Comparison of ENCODE assay signal across 8 cellular contexts in the genomic region with DNA sequence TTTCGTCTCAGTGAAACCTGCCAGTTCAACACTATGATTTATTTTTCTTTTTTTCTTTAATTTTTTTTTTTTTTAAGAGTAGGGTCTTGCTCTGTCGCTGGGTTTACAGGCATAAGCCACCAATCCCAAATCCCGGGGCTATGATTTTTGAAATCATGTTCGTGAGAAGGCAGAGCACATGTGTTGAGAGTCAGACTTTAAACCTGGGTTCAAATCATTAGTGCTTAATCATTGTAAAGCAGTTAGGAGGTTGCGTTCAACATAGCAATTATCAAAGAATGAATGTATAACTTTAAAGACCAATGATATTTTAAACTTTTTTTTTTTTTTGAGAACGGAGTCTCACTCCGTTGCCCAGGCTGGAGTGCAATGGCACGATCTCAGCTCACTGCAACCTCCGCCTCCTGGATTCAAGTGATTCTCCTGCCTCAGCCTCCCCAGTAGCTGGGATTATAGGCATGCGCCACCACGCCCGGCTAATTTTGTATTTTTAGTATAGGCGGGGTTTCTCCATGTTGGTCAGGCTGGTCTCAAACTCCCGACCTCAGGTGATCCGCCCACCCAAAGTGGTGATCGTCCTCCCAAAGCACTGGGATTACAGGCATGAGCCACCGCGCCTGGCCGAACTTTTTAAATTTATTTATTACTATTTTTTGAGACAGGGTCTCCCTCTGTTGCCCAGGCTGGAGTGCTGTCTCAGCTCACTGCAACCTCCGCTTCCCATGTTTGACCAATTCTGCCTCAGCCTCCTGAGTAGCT. TPM values are rescaled to one million over a fixed set of nuclear protein-coding genes. Genes with fewer than 3 reads are reported as not detected.
DNase-seq lines count a peak whose midpoint lies in the region; ATAC-seq and TF ChIP-seq lines count a peak whose summit lies in the region.
"Not testable (repeated sequence)": the region's sequence is repeated elsewhere in the genome, so short reads cannot be mapped to it uniquely, and the experiment has no call there.

No MANE protein-coding gene starts in this region.

- not testable (repeated sequence) for TF ChIP-seq CTCF in C4-2B (conservative IDR thresholded peaks at IDR 0.05); IMR-90 (conservative IDR thresholded peaks at IDR 0.05; ENCODE audit: low read depth, low read length); left lung (IDR thresholded peaks at IDR 0.05); osteocyte (IDR thresholded peaks at IDR 0.05); thoracic aorta (IDR thresholded peaks at IDR 0.05)

- not testable (repeated sequence) for TF ChIP-seq RAD21 in IMR-90 (IDR thresholded peaks at IDR 0.05; ENCODE audit: low read length)

- not testable (repeated sequence) for H3K4me1 ChIP-seq in IMR-90 (ENCODE audit: control insufficient read depth, insufficient read depth, low read length)
- H3K4me1 ChIP-seq in adipocyte (ENCODE audit: control insufficient read depth, insufficient read depth, low read length) (peaks cover 34% of the 10 kb centered on the region), left lung (peaks cover 19 to 50% of the 10 kb centered on the region in 2 donors), thoracic aorta (ENCODE audit: control insufficient read depth in 1 of 2, low read depth in 2 of 2) (peaks cover 22 to 27% of the 10 kb centered on the region in 2 donors)

- H4K5ac ChIP-seq in IMR-90 (ENCODE audit: low read depth, low read length), result not testable (repeated sequence)

- not testable (repeated sequence) for H2BK20ac ChIP-seq in IMR-90 (ENCODE audit: low read depth, low read length)

- H3K36me3 Mint-ChIP-seq in T-helper 1 cell treated with Interleukin-12 subunit alpha and Interleukin-12 subunit beta and Interleukin-4 antibody, amounts not matched to agents 30 μg/mL and 1 μg/mL, for 36 hours (ENCODE audit: low read depth), result peaks cover 25% of the 10 kb centered on the region
- not testable (repeated sequence) for H3K36me3 Mint-ChIP-seq in osteocyte (ENCODE audit: unreplicated experiment)

- intact Hi-C loops in IMR-90 (cut with micrococcal nuclease), result loop anchor here (5.0 kb wide), 1 partner anchor 42 kb away; no protein-coding TSS in a partner anchor
- intact Hi-C loops in left lung (cut with DNase I), result not testable (repeated sequence)

- H3K9ac ChIP-seq in IMR-90 (ENCODE audit: low read depth, low read length) (peak overlapping the region; percentile 59; the same call in 1 of the 2 replicates), adipocyte (ENCODE audit: low read length) (peak overlapping the region; percentile 100)

- not testable (repeated sequence) for H3K27me3 Mint-ChIP-seq in T-helper 1 cell treated with Interleukin-12 subunit alpha and Interleukin-12 subunit beta and Interleukin-4 antibody, amounts not matched to agents 30 μg/mL and 1 μg/mL, for 36 hours (ENCODE audit: low read depth); osteocyte (ENCODE audit: unreplicated experiment)

- peaks cover 30% of the 10 kb centered on the region for H4K20me1 ChIP-seq in IMR-90 (ENCODE audit: insufficient read depth, low read length)

- not testable (repeated sequence) for H4K91ac ChIP-seq in IMR-90 (ENCODE audit: insufficient read depth, low read depth, low read length)

- not testable (repeated sequence) for H3K4me3 ChIP-seq in IMR-90 (ENCODE audit: insufficient read depth, low read depth, low read length)
- H3K4me3 ChIP-seq in adipocyte (ENCODE audit: low read length) (peak overlapping the region; percentile 92), left lung (peak overlapping the region; percentile 95 to 99), thoracic aorta (peak overlapping the region; percentile 100)

- ATAC-seq in IMR-90 (ENCODE audit: low read depth); left lung; thoracic aorta (ENCODE audit: insufficient number of reproducible peaks, low FRiP score, low read depth): not testable (repeated sequence)

- peak overlapping the region; percentile 60 to 93 for H4K8ac ChIP-seq in IMR-90 (ENCODE audit: low read depth in 2 of 2, low read length in 2 of 2)

- H3K27ac ChIP-seq in C4-2B (peak overlapping the region; percentile 99), epithelial cell of prostate (peak overlapping the region; percentile 85), left lung (peak overlapping the region; percentile 98), thoracic aorta (peak overlapping the region in 1 of 2 donors; percentile 98)
- not testable (repeated sequence) for H3K27ac ChIP-seq in IMR-90 (ENCODE audit: insufficient read depth, low read length)

- not testable (repeated sequence) for H2BK15ac ChIP-seq in IMR-90 (ENCODE audit: low read depth, low read length)

- H3K9me3 Mint-ChIP-seq in T-helper 1 cell treated with Interleukin-12 subunit alpha and Interleukin-12 subunit beta and Interleukin-4 antibody, amounts not matched to agents 30 μg/mL and 1 μg/mL, for 36 hours; osteocyte (ENCODE audit: unreplicated experiment): not testable (repeated sequence)

- peaks cover 8 to 15% of the 10 kb centered on the region in 2 experiments for H3K79me1 ChIP-seq in IMR-90 (ENCODE audit: low read depth in 1 of 2, low read length in 2 of 2)

- not testable (repeated sequence) for H3K36me3 ChIP-seq in IMR-90 (ENCODE audit: control insufficient read depth, insufficient read depth, low read length); adipocyte (ENCODE audit: control insufficient read depth, insufficient read depth, low read length, severe bottlenecking); left lung; thoracic aorta

- H3K27ac Mint-ChIP-seq in T-helper 1 cell treated with Interleukin-12 subunit alpha and Interleukin-12 subunit beta and Interleukin-4 antibody, amounts not matched to agents 30 μg/mL and 1 μg/mL, for 36 hours, result not testable (repeated sequence)
- peak overlapping the region; percentile 94 for H3K27ac Mint-ChIP-seq in osteocyte (ENCODE audit: unreplicated experiment)

- H3K18ac ChIP-seq in IMR-90 (ENCODE audit: low read depth, low read length), result not testable (repeated sequence)

- H3K4me1 Mint-ChIP-seq in T-helper 1 cell treated with Interleukin-12 subunit alpha and Interleukin-12 subunit beta and Interleukin-4 antibody, amounts not matched to agents 30 μg/mL and 1 μg/mL, for 36 hours (ENCODE audit: low read depth), result peaks cover 23% of the 10 kb centered on the region
- peaks cover 32% of the 10 kb centered on the region for H3K4me1 Mint-ChIP-seq in osteocyte (ENCODE audit: unreplicated experiment)

- CTCF ChIA-PET in IMR-90 (lab: Yijun Ruan, JAX), result interaction anchor here (1.0 kb wide), 1 partner anchor 87 kb away, joined by 4 read pairs; no protein-coding TSS in a partner anchor

- not testable (repeated sequence) for H3K9me1 ChIP-seq in IMR-90 (ENCODE audit: insufficient read depth, low read length)

- 0 out of 2 replicates have a peak overlapping the region, but pooled peaks have one; percentile 36 for H3K23ac ChIP-seq in IMR-90 (ENCODE audit: low read depth, low read length)

- H2BK5ac ChIP-seq in IMR-90 (ENCODE audit: low read depth, low read length, poor library complexity, severe bottlenecking), result not testable (repeated sequence)

- not testable (repeated sequence) for H3K14ac ChIP-seq in IMR-90 (replicated peaks; ENCODE audit: low read depth, low read length)

- not testable (repeated sequence) for H2BK120ac ChIP-seq in IMR-90 (ENCODE audit: low read depth, low read length)

- H2AFZ ChIP-seq in IMR-90 (replicated peaks; ENCODE audit: low read length, poor library complexity), result not testable (repeated sequence)

- H2AK9ac ChIP-seq in IMR-90 (replicated peaks; ENCODE audit: low read depth, low read length, poor library complexity), result not testable (repeated sequence)

- H3K4me3 Mint-ChIP-seq in T-helper 1 cell treated with Interleukin-12 subunit alpha and Interleukin-12 subunit beta and Interleukin-4 antibody, amounts not matched to agents 30 μg/mL and 1 μg/mL, for 36 hours, result peak overlapping the region; percentile 93
- H3K4me3 Mint-ChIP-seq in osteocyte (ENCODE audit: unreplicated experiment), result peak overlapping the region; percentile 95

- TF ChIP-seq POLR2A in IMR-90 (IDR thresholded peaks at IDR 0.05; ENCODE audit: low read depth, low read length), result not testable (repeated sequence)

- H3K4ac ChIP-seq in IMR-90 (ENCODE audit: low read depth, low read length), result peak overlapping the region; percentile 55; the same call in 1 of the 2 replicates

- POLR2A ChIA-PET in IMR-90 (lab: Charles Lee; ENCODE audit: unreplicated experiment), result interaction anchor here (0.6 kb wide), 1 partner anchor 302 kb away, joined by 5 read pairs; no protein-coding TSS in a partner anchor

- not testable (repeated sequence) for H3K56ac ChIP-seq in IMR-90 (ENCODE audit: extremely low read depth, insufficient read depth, low read length)

- dilution Hi-C loops in IMR-90 (cut with HindIII; ENCODE audit: low sequenced_read_pairs, unreplicated experiment), result not testable (repeated sequence)

- peak overlapping the region; percentile 66; the same call in 1 of the 2 replicates for H3K4me2 ChIP-seq in IMR-90 (ENCODE audit: low read depth, low read length)

- no CpG with 5 or more reads among the region's 20 CpGs for WGBS in IMR-90 (ENCODE audit: extremely low coverage in 2 of 2, insufficient read length in 1 of 2), 2 experiments

- H3K27me3 ChIP-seq in IMR-90 (ENCODE audit: control insufficient read depth, insufficient read depth, low read length); adipocyte (replicated peaks; ENCODE audit: control insufficient read depth, insufficient read depth, low read length); left lung; thoracic aorta (replicated peaks; ENCODE audit: insufficient read depth): not testable (repeated sequence)

- DNase-seq in IMR-90; adipocyte (ENCODE audit: low read depth); epithelial cell of prostate (ENCODE audit: low read depth, low spot score); left lung; osteocyte (ENCODE audit: extremely low spot score, unreplicated experiment); thoracic aorta (ENCODE audit: low spot score): not testable (repeated sequence)

- in situ Hi-C loops in IMR-90 (cut with MboI; ENCODE audit: low sequenced_read_pairs), result not testable (repeated sequence)

- H2AK5ac ChIP-seq in IMR-90 (ENCODE audit: low read depth, low read length), result not testable (repeated sequence)

- H3K9me3 ChIP-seq in IMR-90 (ENCODE audit: control insufficient read depth, insufficient read depth, low read length); adipocyte (ENCODE audit: control insufficient read depth, low read length); left lung; thoracic aorta: not testable (repeated sequence)

- BruUV-seq in IMR-90 (replicated peaks; lab: Mats Ljungman, UMichigan), result not testable (repeated sequence)

RNA-seq across cellular contexts. Expression of gene CNBP, which starts 1.3 kb away (rescaled TPM):
- total RNA-seq in IMR-90 (2012; rRNA removed), result 223 and 266 TPM in 2 replicates
- polyA plus RNA-seq in IMR-90 (2012; rRNA removed), result 186 and 217 TPM in 2 replicates
- 130 and 232 TPM in 2 replicates for polyA plus RNA-seq in IMR-90 (2012; cell fraction: cytosol; rRNA removed)
- polyA plus RNA-seq in IMR-90 (2012; cell fraction: nucleus; rRNA removed; ENCODE audit: low replicate concordance), result 35.9 and 97.3 TPM in 2 replicates
- total RNA-seq in left lung, result 100 to 1,000 TPM; 221 to 319 TPM
- 199 and 203 TPM in 2 replicates for total RNA-seq in osteocyte
- total RNA-seq in thoracic aorta, result 100 to 1,000 TPM; 308 to 459 TPM

RNA-seq across cellular contexts. Expression of gene ISY1, which starts 24.1 kb away (rescaled TPM):
- total RNA-seq in IMR-90 (2012; rRNA removed), result 28.5 and 39.7 TPM in 2 replicates
- 29.6 and 31.5 TPM in 2 replicates for polyA plus RNA-seq in IMR-90 (2012; rRNA removed)
- polyA plus RNA-seq in IMR-90 (2012; cell fraction: cytosol; rRNA removed), result 24.3 and 57.5 TPM in 2 replicates
- polyA plus RNA-seq in IMR-90 (2012; cell fraction: nucleus; rRNA removed; ENCODE audit: low replicate concordance), result 7.6 and 7.8 TPM in 2 replicates
- 10 to 100 TPM; 29.1 to 37.0 TPM for total RNA-seq in left lung
- total RNA-seq in osteocyte, result 42.2 and 42.6 TPM in 2 replicates
- total RNA-seq in thoracic aorta, result 10 to 100 TPM in 1 of 2 donors, 1 to 10 TPM in 1; 7.7 to 16.4 TPM
